ENCODE assay signal across 12 cellular contexts in genomic region chr2:15912203-15912602, GRCh38. TPM values are rescaled to one million over a fixed set of nuclear protein-coding genes. Genes with fewer than 3 reads are reported as not detected.
A peak's percentile ranks its signal among the peaks of the same experiment; 100 is the strongest.
DNase-seq lines count a peak whose midpoint lies in the region; ATAC-seq, FAIRE-seq and TF ChIP-seq lines count a peak whose summit lies in the region.
"Had no signal": no experiment of that assay in that cellular context is flagged by ENCODE, and none has a peak within 500 bp of the region (broad histone marks: within the 10 kb centered on the region; RNA-seq: fewer than 3 reads in every experiment).

No MANE protein-coding gene starts in this region.

- no peaks in the 10 kb centered on the region for H3K9me1 ChIP-seq in keratinocyte (ENCODE audit: control insufficient read depth, extremely low read depth, insufficient read depth, low read length)

- WGBS in body of pancreas, 2 donors, result 51 to 56% methylated on average over 10 of the region's 10 CpGs

- dilution Hi-C loops in keratinocyte (cut with MboI; ENCODE audit: extremely low pct_ligation_motif_present, low sequenced_read_pairs), result no loop called here

- no peak for TF ChIP-seq POLR2A in body of pancreas (IDR thresholded peaks at IDR 0.05)
- no peak for TF ChIP-seq POLR2A in erythroblast (IDR thresholded peaks at IDR 0.05; ENCODE audit: low read length)

- H3K9me3 ChIP-seq in body of pancreas (no peaks in the 10 kb centered on the region), keratinocyte (ENCODE audit: control insufficient read depth, low read depth, low read length) (no peaks in the 10 kb centered on the region)
- H3K9me3 ChIP-seq: stomach had no signal

- H3K4me3 ChIP-seq in body of pancreas (no peak overlapping the region), keratinocyte (ENCODE audit: control insufficient read depth in 2 of 3, extremely low read depth in 1 of 3, insufficient read depth in 2 of 3, low read depth in 1 of 3, low read length in 3 of 3) (no peak overlapping the region)
- H3K4me3 ChIP-seq: stomach had no signal

- DNase-seq in HT1080 (ENCODE audit: low read depth) (peak; percentile 72), body of pancreas (peak; percentile 20 to 32 (median 22)), keratinocyte (ENCODE audit: low read depth, low spot score) (peak; percentile 11), stromal cell of bone marrow (ENCODE audit: low read depth) (peak; percentile 3), erythroblast (lab: John Stamatoyannopoulos, UW) (no peak), GM20000 (ENCODE audit: low spot score) (no peak)
- DNase-seq: activated naive CD4-positive, alpha-beta T cell treated with anti-CD3 and anti-CD28 coated beads, Interleukin-2, amount 50 U/mL, for 16 hours; NCI-H2081; stomach; T-helper 9 cell had no signal

- peak overlapping the region; percentile 43 for H3K4me2 ChIP-seq in keratinocyte (ENCODE audit: control insufficient read depth, extremely low read depth, insufficient read depth, low read depth, low read length)

- H3K36me3 ChIP-seq in body of pancreas (replicated peaks in 1 of 2; ENCODE audit: insufficient read depth in 1 of 2, low read depth in 2 of 2), result no peaks in the 10 kb centered on the region
- H3K36me3 ChIP-seq in keratinocyte (ENCODE audit: control insufficient read depth in 2 of 2, extremely low read depth in 1 of 2, insufficient read depth in 2 of 2, low read length in 2 of 2), result no peaks in the 10 kb centered on the region
- H3K36me3 ChIP-seq: stomach had no signal

- no peak overlapping the region for H3K9ac ChIP-seq in keratinocyte (ENCODE audit: control insufficient read depth, extremely low read depth, insufficient read depth, low read length)

- H2AFZ ChIP-seq in keratinocyte (ENCODE audit: control insufficient read depth, low read length), result no peak overlapping the region

- TF ChIP-seq CTCF in body of pancreas (IDR thresholded peaks at IDR 0.05) (no peak), keratinocyte (optimal IDR thresholded peaks at IDR 0.05 in 1 of 3, IDR thresholded peaks at IDR 0.05 in 1 of 3, conservative IDR thresholded peaks at IDR 0.05 in 1 of 3; ENCODE audit: extremely low read depth in 1 of 3, insufficient read depth in 2 of 3, low read length in 3 of 3) (no peak), GM20000 (IDR thresholded peaks at IDR 0.05; ENCODE audit: extremely low read depth, missing control alignments) (no peak)

- H4K20me1 ChIP-seq in keratinocyte (ENCODE audit: control insufficient read depth, extremely low read depth, insufficient read depth, low read length), result no peaks in the 10 kb centered on the region

- no peaks in the 10 kb centered on the region for H3K79me2 ChIP-seq in keratinocyte (ENCODE audit: control insufficient read depth, insufficient read depth, low read length)

- intact Hi-C loops in body of pancreas (cut with DNase I), result no loop called here

- no peak for FAIRE-seq in keratinocyte (lab: Jason Lieb, UNC)

- ATAC-seq in body of pancreas (peak; percentile 52), GM21423 (IDR thresholded peaks at IDR 0.05; ENCODE audit: unreplicated experiment) (no peak), HG03565 (IDR thresholded peaks at IDR 0.05; ENCODE audit: unreplicated experiment) (no peak)

- H3K27ac ChIP-seq in body of pancreas (no peak overlapping the region), keratinocyte (ENCODE audit: control insufficient read depth, insufficient read depth, low read length) (no peak overlapping the region)

- no peaks in the 10 kb centered on the region for H3K27me3 ChIP-seq in body of pancreas
- H3K27me3 ChIP-seq in keratinocyte (ENCODE audit: control insufficient read depth, extremely low read depth, insufficient read depth, low read length), result peaks cover 3% of the 10 kb centered on the region
- H3K27me3 ChIP-seq: stomach had no signal

- H3K4me1 ChIP-seq in body of pancreas (no peaks in the 10 kb centered on the region), keratinocyte (ENCODE audit: control insufficient read depth, extremely low read depth, insufficient read depth, low read length) (peaks cover 7% of the 10 kb centered on the region)

RNA-seq across cellular contexts. Expression of gene MYCN, which starts 28.1 kb away (rescaled TPM):
- total RNA-seq in HT1080 (2014; rRNA removed; shearing (Covaris generic)), result not detected in 2 replicates
- polyA plus RNA-seq in HT1080 (2015; cell fraction: cytosol; rRNA removed), result not detected in 2 replicates
- not detected in 2 replicates for polyA plus RNA-seq in HT1080 (2015; cell fraction: nucleus; rRNA removed)
- not detected for total RNA-seq in body of pancreas
- 0.18 TPM in 1 of 3 replicates, not detected in the others for polyA plus RNA-seq in keratinocyte
- polyA plus RNA-seq in keratinocyte (2011; ENCODE audit: low read depth), result 0.26 TPM
- polyA plus RNA-seq in keratinocyte (2011; cell fraction: cytosol; rRNA removed), result 0.02 TPM in 1 of 2 replicates, not detected in the other
- polyA plus RNA-seq in keratinocyte (2011; cell fraction: nucleus; rRNA removed), result 0.06 and 0.08 TPM in 2 replicates
- polyA plus RNA-seq in keratinocyte (2012; ENCODE audit: low replicate concordance), result 0.08 and 0.15 TPM in 2 replicates
- polyA minus RNA-seq in keratinocyte, result 0.66 TPM in 1 of 3 replicates, not detected in the others
- polyA minus RNA-seq in keratinocyte (2011; cell fraction: cytosol; rRNA and poly(A)+ RNA removed), result not detected
- polyA minus RNA-seq in keratinocyte (2011; cell fraction: nucleus; rRNA and poly(A)+ RNA removed), result not detected in 2 replicates

Comparison
In these comparisons a context has a peak if more than half of its experiments do, and no peak if none do; other contexts are left out.
1. DNase-seq: peak in HT1080 (single experiment), body of pancreas (4 of 4), keratinocyte (single experiment) and stromal cell of bone marrow (single experiment); none in erythroblast (0 of 2) and GM20000 (single experiment).